8 cellular contexts compared by ENCODE assay signal in genomic region chr3:38454179-38454883, GRCh38.
DNase-seq lines count a peak whose midpoint lies in the region; ATAC-seq lines count a peak whose summit lies in the region.

No MANE protein-coding gene starts in this region.

- peak overlapping the region; percentile 93 for H3K4me3 ChIP-seq in iPS-11a (ENCODE audit: low read depth, low read length)
- H3K4me3 ChIP-seq in skeletal muscle cell (ENCODE audit: low read depth, low read length), result peak overlapping the region; percentile 75

- peak; percentile 21 for ATAC-seq in HG02571 (IDR thresholded peaks at IDR 0.05; ENCODE audit: unreplicated experiment)

- peak; percentile 6 to 61 for DNase-seq in NCI-H526 (lab: John Stamatoyannopoulos, UW)
- DNase-seq in NCI-H526 treated with DMSO at 0.1 percent for 48 hours (lab: John Stamatoyannopoulos, UW), result no peak
- DNase-seq in OCI-M1 (lab: John Stamatoyannopoulos, UW), result peak; percentile 51
- peak; percentile 66 for DNase-seq in astrocyte of the hippocampus (ENCODE audit: low read depth, low spot score)
- no peak for DNase-seq in skeletal muscle cell (ENCODE audit: low read depth)
- no peak for DNase-seq in NCI-H1694 treated with DMSO at 0.1 percent for 48 hours (lab: John Stamatoyannopoulos, UW)

Comparison
In these comparisons a context has a peak if more than half of its experiments do, and no peak if none do; other contexts are left out.
1. DNase-seq: peak in NCI-H526 (2 of 2), OCI-M1 (single experiment) and astrocyte of the hippocampus (single experiment); none in NCI-H526 treated with DMSO at 0.1 percent for 48 hours (single experiment), skeletal muscle cell (single experiment) and NCI-H1694 treated with DMSO at 0.1 percent for 48 hours (single experiment).